Comparison of ENCODE assay signal across 8 cellular contexts in the genomic region with DNA sequence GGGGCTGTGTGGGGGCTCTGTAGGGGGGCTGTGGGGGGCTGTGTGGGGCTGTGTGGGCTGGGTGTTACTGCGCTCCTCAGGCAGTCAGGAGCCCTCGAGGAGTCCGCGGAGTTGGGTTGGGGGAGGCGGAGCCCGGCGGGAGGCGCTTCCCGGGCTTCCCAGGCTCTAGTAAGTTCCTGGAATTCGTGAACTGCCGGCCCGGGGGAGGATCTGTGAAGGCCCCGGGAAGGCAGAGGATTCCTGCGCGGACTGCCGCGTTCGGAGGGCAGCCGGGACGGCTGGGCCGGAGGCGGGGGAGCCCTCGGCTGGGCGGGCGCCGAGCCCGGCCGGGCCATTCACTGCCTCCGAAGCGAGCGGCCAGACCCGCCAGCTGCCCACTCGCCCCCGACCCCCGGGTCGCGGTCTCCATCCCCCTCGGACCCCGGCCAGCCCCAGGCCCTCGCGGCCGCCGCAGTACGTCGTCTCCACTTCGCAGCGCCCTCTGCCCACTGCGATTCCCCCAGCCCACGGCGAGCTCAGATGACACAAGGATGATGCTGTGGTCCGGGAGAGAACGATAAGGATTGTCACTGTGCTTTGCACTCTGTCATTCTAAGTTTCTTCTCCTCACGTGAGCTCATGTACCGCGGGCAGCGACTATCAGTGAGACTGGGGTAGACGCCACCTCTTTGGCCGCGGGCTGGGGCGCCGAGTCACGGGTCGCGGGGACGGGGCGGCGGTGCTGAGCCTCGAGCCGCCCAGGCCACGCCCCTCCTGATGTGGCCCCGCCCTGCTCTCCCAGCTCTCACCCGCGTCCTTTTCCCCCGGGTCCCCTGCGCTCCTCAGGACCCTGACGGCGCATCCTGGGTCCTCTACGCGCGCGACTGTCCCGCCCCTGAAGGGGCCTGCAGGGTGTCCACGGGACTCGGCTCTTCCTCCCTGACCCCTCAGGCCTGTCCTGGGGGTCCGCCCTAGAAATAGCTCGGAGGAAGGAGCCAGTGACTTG.
DNase-seq lines count a peak whose midpoint lies in the region; ATAC-seq and TF ChIP-seq lines count a peak whose summit lies in the region.

No MANE protein-coding gene starts in this region.

- H3K36me3 ChIP-seq in neural progenitor cell (no peaks in the 10 kb centered on the region), subcutaneous abdominal adipose tissue (ENCODE audit: control insufficient read depth in 5 of 5, insufficient read depth in 5 of 5, low read length in 5 of 5) (no peaks in the 10 kb centered on the region)

- peaks cover 3% of the 10 kb centered on the region for H3K4me1 Mint-ChIP-seq in neural progenitor cell

- H3K4me3 Mint-ChIP-seq in neural progenitor cell = peak overlapping the region; percentile 87

- peak overlapping the region; percentile 54 for H3K27ac ChIP-seq in foreskin keratinocyte
- no peak overlapping the region for H3K27ac ChIP-seq in neural progenitor cell
- peak overlapping the region; percentile 88 for H3K27ac ChIP-seq in subcutaneous abdominal adipose tissue (ENCODE audit: low read depth, low read length)

- no peaks in the 10 kb centered on the region for H4K20me1 ChIP-seq in neural progenitor cell (ENCODE audit: low read depth)

- DNase-seq in AG09309 (ENCODE audit: low read depth) (peak; percentile 27), RPMI7951 (ENCODE audit: low read depth) (peak; percentile 81), foreskin keratinocyte (no peak), neural progenitor cell (ENCODE audit: low spot score) (peak; percentile 81)
- peak; percentile 75 for DNase-seq in activated effector memory CD4-positive, alpha-beta T cell treated with Interleukin-2 at 50 U/mL for 16 hours

- H3K27me3 Mint-ChIP-seq in neural progenitor cell (ENCODE audit: insufficient read depth, low read depth) = peaks cover 37% of the 10 kb centered on the region

- H3K9me3 ChIP-seq in neural progenitor cell (ENCODE audit: low read depth) = no peaks in the 10 kb centered on the region
- peaks cover 0 to 12% (median 9%) of the 10 kb centered on the region in 5 donors for H3K9me3 ChIP-seq in subcutaneous abdominal adipose tissue (ENCODE audit: control insufficient read depth in 5 of 5, low read length in 5 of 5)

- H3K27ac Mint-ChIP-seq in neural progenitor cell = no peak overlapping the region

- peaks cover 16% of the 10 kb centered on the region for H3K9me3 Mint-ChIP-seq in neural progenitor cell

- H3K27me3 ChIP-seq in foreskin keratinocyte (no peaks in the 10 kb centered on the region), neural progenitor cell (peaks cover 47% of the 10 kb centered on the region), subcutaneous abdominal adipose tissue (ENCODE audit: control insufficient read depth in 5 of 5, insufficient read depth in 4 of 5, low read length in 5 of 5) (no peaks in the 10 kb centered on the region)

- H3K79me2 ChIP-seq in neural progenitor cell (ENCODE audit: low read depth) = no peaks in the 10 kb centered on the region

- TF ChIP-seq CTCF in AG09309 (IDR thresholded peaks at IDR 0.05; ENCODE audit: control insufficient read depth, insufficient read depth, low read depth, low read length, missing control alignments) (no peak), foreskin keratinocyte (conservative IDR thresholded peaks at IDR 0.05) (no peak), neural progenitor cell (IDR thresholded peaks at IDR 0.05) (no peak)

- H3K9ac ChIP-seq in neural progenitor cell = no peak overlapping the region
- H3K9ac ChIP-seq in subcutaneous abdominal adipose tissue (ENCODE audit: low read length in 5 of 5) = peak overlapping the region in 4 of 5 donors; percentile 53 to 89 (median 81)

- H3F3A ChIP-seq in neural progenitor cell (ENCODE audit: low read depth) = peaks cover 6% of the 10 kb centered on the region

- peak overlapping the region; percentile 84 for H2AFZ ChIP-seq in neural progenitor cell (replicated peaks)

- H3K4me3 ChIP-seq in AG09309 (ENCODE audit: control insufficient read depth, low read depth, low read length) (peak overlapping the region; percentile 47), neural progenitor cell (peak overlapping the region; percentile 52), subcutaneous abdominal adipose tissue (ENCODE audit: low read depth in 1 of 5, low read length in 5 of 5) (peak overlapping the region; percentile 62 to 84 (median 77))

- ATAC-seq in GM19023 (IDR thresholded peaks at IDR 0.05; ENCODE audit: unreplicated experiment) = peak; percentile 83
- ATAC-seq in HG03159 (IDR thresholded peaks at IDR 0.05; ENCODE audit: unreplicated experiment) = peak; percentile 79
- ATAC-seq in foreskin keratinocyte = peak; percentile 80

- no peaks in the 10 kb centered on the region for H3K36me3 Mint-ChIP-seq in neural progenitor cell

- H3K4me1 ChIP-seq in foreskin keratinocyte = peaks cover 14% of the 10 kb centered on the region
- no peaks in the 10 kb centered on the region for H3K4me1 ChIP-seq in neural progenitor cell
- peaks cover 2 to 25% (median 13%) of the 10 kb centered on the region in 5 donors for H3K4me1 ChIP-seq in subcutaneous abdominal adipose tissue (ENCODE audit: control insufficient read depth in 5 of 5, insufficient read depth in 5 of 5, low read length in 5 of 5)

- H3K4me2 ChIP-seq in neural progenitor cell = peak overlapping the region; percentile 90

Comparison
In these comparisons a context has a peak if more than half of its experiments do, and no peak if none do; other contexts are left out.
1. DNase-seq: peak in AG09309 (single experiment), RPMI7951 (single experiment), activated effector memory CD4-positive, alpha-beta T cell treated with Interleukin-2 at 50 U/mL for 16 hours (single experiment) and neural progenitor cell (single experiment); none in foreskin keratinocyte (0 of 2).
2. Peak in every context shown above with its lines, with median percentiles within 50 percentile points of each other: H3K4me3 ChIP-seq and ATAC-seq.